30 cellular contexts compared by ENCODE assay signal in genomic region chr9:135370411-135371375, GRCh38.
DNase-seq lines count a peak whose midpoint lies in the region; ATAC-seq and TF ChIP-seq lines count a peak whose summit lies in the region.
"Had no signal": no experiment of that assay in that cellular context is flagged by ENCODE, and none has a peak within 500 bp of the region (broad histone marks: within the 10 kb centered on the region; RNA-seq: fewer than 3 reads in every experiment).

No MANE protein-coding gene starts in this region.

- CTCF ChIA-PET in mammary epithelial cell (lab: Charles Lee; ENCODE audit: low non-redundant PET) = no interaction called here
- CTCF ChIA-PET in MCF 10A (lab: Yijun Ruan, JAX) = interaction anchor here (1.2 kb wide), 1 partner anchor 43 kb away, joined by 5 read pairs; no protein-coding TSS in a partner anchor

- H3K4me3 ChIP-seq in mammary epithelial cell (replicated peaks in 1 of 3; ENCODE audit: insufficient read depth in 1 of 3, low read depth in 2 of 3, low read length in 3 of 3) (no peak overlapping the region), uterus (no peak overlapping the region)
- H3K4me3 ChIP-seq: A549, HAP-1, left ventricle myocardium inferior, neural progenitor cell, testis had no signal

- H3K27ac ChIP-seq in mammary epithelial cell (ENCODE audit: insufficient read depth, low read depth, low read length) (no peak overlapping the region), uterus (no peak overlapping the region)
- H3K27ac ChIP-seq: left ventricle myocardium inferior, neural progenitor cell, parathyroid adenoma, testis had no signal

- DNase-seq in mammary epithelial cell (peak; percentile 31), MCF 10A (ENCODE audit: unreplicated experiment) (no peak), NCI-H1105 treated with DMSO at 0.1 percent for 48 hours (lab: John Stamatoyannopoulos, UW) (peak; percentile 91), uterus (peak; percentile 19 to 38)
- no peak for DNase-seq in activated T-cell treated with anti-CD3 and anti-CD28 coated beads, Interleukin-2, amount 50 U/mL, for 1 hour
- DNase-seq: activated CD4-positive, alpha-beta T cell treated with anti-CD3 and anti-CD28 coated beads, Interleukin-2, amount 10 ng/mL, durations not matched to agents 24 days and 14 days; activated effector memory CD4-positive, alpha-beta T cell treated with anti-CD3 and anti-CD28 coated beads, Interleukin-2, amount 50 U/mL, for 16 hours; activated naive CD8-positive, alpha-beta T cell treated with anti-CD3 and anti-CD28 coated beads, Interleukin-2, amount 10 ng/mL, durations not matched to agents 7 days and 5 days; AML-193; CD4-positive, alpha-beta T cell; glutamatergic neuron; Kasumi-1; left ventricle myocardium inferior; MV-4-11; NCI-H2029 treated with DMSO at 0.1 percent for 48 hours; NCI-H226; NCI-H774; RPMI8226; small intestine; stimulated activated naive CD8-positive, alpha-beta T cell treated with anti-CD3 and anti-CD28 coated beads, Interleukin-15, Interleukin-2, amounts not matched to agents 100 U/mL and 50 U/mL, for 24 hours; T-cell; testis had no signal

- H3K4me3 Mint-ChIP-seq in MCF 10A (ENCODE audit: unreplicated experiment) (no peak overlapping the region), brain (peak overlapping the region in 1 of 5 experiments; percentile 35)
- H3K4me3 Mint-ChIP-seq: activated CD4-positive, alpha-beta T cell treated with anti-CD3 and anti-CD28 coated beads, Interleukin-2, amount 10 ng/mL, durations not matched to agents 24 days and 14 days; activated naive CD8-positive, alpha-beta T cell treated with anti-CD3 and anti-CD28 coated beads, Interleukin-2, amount 10 ng/mL, durations not matched to agents 7 days and 5 days; CD4-positive, alpha-beta T cell; dendritic cell treated with granulocyte-macrophage colony-stimulating factor and Interleukin-4, amounts not matched to agents 40 ng/mL and 50 ng/mL, for 4 days; neural progenitor cell; T-cell had no signal

- dilution Hi-C loops in mammary epithelial cell (cut with HindIII; ENCODE audit: low sequenced_read_pairs) = no loop called here

- no peaks in the 10 kb centered on the region for H3K79me2 ChIP-seq in mammary epithelial cell (ENCODE audit: insufficient read depth, low read length)
- H3K79me2 ChIP-seq: parathyroid adenoma had no signal

- no peaks in the 10 kb centered on the region for H4K20me1 ChIP-seq in mammary epithelial cell (ENCODE audit: insufficient read depth, low read length)

- H3K27me3 ChIP-seq in mammary epithelial cell (ENCODE audit: insufficient read depth, low read length) (no peaks in the 10 kb centered on the region), uterus (no peaks in the 10 kb centered on the region)
- H3K27me3 ChIP-seq: neural progenitor cell, testis had no signal

- POLR2A ChIA-PET in MCF 10A (lab: Yijun Ruan, JAX) = interaction anchor here (0.6 kb wide), 1 partner anchor 1012 kb away, joined by 3 read pairs; no protein-coding TSS in a partner anchor

- H3K27ac Mint-ChIP-seq in MCF 10A (ENCODE audit: low read depth, unreplicated experiment) (no peak overlapping the region), brain (peak overlapping the region in 4 of 5 experiments; percentile 77 to 89 (median 85))
- H3K27ac Mint-ChIP-seq: activated CD4-positive, alpha-beta T cell treated with anti-CD3 and anti-CD28 coated beads, Interleukin-2, amount 10 ng/mL, durations not matched to agents 24 days and 14 days; activated naive CD8-positive, alpha-beta T cell treated with anti-CD3 and anti-CD28 coated beads, Interleukin-2, amount 10 ng/mL, durations not matched to agents 7 days and 5 days; CD4-positive, alpha-beta T cell; dendritic cell treated with granulocyte-macrophage colony-stimulating factor and Interleukin-4, amounts not matched to agents 40 ng/mL and 50 ng/mL, for 4 days; neural progenitor cell; T-cell had no signal

- in situ Hi-C loops in mammary epithelial cell (cut with MboI; ENCODE audit: low sequenced_read_pairs in 2 of 2) = no loop called here

- TF ChIP-seq POLR2A in uterus (IDR thresholded peaks at IDR 0.05) = no peak

- no peaks in the 10 kb centered on the region for H3K9me3 Mint-ChIP-seq in MCF 10A (ENCODE audit: unreplicated experiment)
- H3K9me3 Mint-ChIP-seq in brain = no peaks in the 10 kb centered on the region
- H3K9me3 Mint-ChIP-seq: activated CD4-positive, alpha-beta T cell treated with anti-CD3 and anti-CD28 coated beads, Interleukin-2, amount 10 ng/mL, durations not matched to agents 24 days and 14 days; activated naive CD8-positive, alpha-beta T cell treated with anti-CD3 and anti-CD28 coated beads, Interleukin-2, amount 10 ng/mL, durations not matched to agents 7 days and 5 days; CD4-positive, alpha-beta T cell; dendritic cell treated with granulocyte-macrophage colony-stimulating factor and Interleukin-4, amounts not matched to agents 40 ng/mL and 50 ng/mL, for 4 days; neural progenitor cell; T-cell had no signal

- H2AFZ ChIP-seq in mammary epithelial cell (ENCODE audit: low read depth, low read length) = peak overlapping the region; percentile 76
- H2AFZ ChIP-seq: neural progenitor cell, parathyroid adenoma had no signal

- H3K4me1 Mint-ChIP-seq in MCF 10A (ENCODE audit: insufficient read depth, unreplicated experiment) = no peaks in the 10 kb centered on the region
- peaks cover 60% of the 10 kb centered on the region for H3K4me1 Mint-ChIP-seq in brain
- H3K4me1 Mint-ChIP-seq: activated CD4-positive, alpha-beta T cell treated with anti-CD3 and anti-CD28 coated beads, Interleukin-2, amount 10 ng/mL, durations not matched to agents 24 days and 14 days; activated naive CD8-positive, alpha-beta T cell treated with anti-CD3 and anti-CD28 coated beads, Interleukin-2, amount 10 ng/mL, durations not matched to agents 7 days and 5 days; T-cell had no signal

- no peaks in the 10 kb centered on the region for H3K36me3 Mint-ChIP-seq in MCF 10A (ENCODE audit: insufficient read depth, unreplicated experiment)
- H3K36me3 Mint-ChIP-seq in brain = no peaks in the 10 kb centered on the region
- H3K36me3 Mint-ChIP-seq: activated naive CD8-positive, alpha-beta T cell treated with anti-CD3 and anti-CD28 coated beads, Interleukin-2, amount 10 ng/mL, durations not matched to agents 7 days and 5 days; neural progenitor cell; T-cell had no signal

- no peaks in the 10 kb centered on the region for H3K36me3 ChIP-seq in mammary epithelial cell (ENCODE audit: insufficient read depth, low read length)
- no peaks in the 10 kb centered on the region for H3K36me3 ChIP-seq in uterus
- H3K36me3 ChIP-seq: HAP-1, left ventricle myocardium inferior, neural progenitor cell had no signal

- H3K27me3 Mint-ChIP-seq in MCF 10A (ENCODE audit: insufficient read depth, unreplicated experiment) (peaks cover 15% of the 10 kb centered on the region), brain (no peaks in the 10 kb centered on the region)
- H3K27me3 Mint-ChIP-seq: activated CD4-positive, alpha-beta T cell treated with anti-CD3 and anti-CD28 coated beads, Interleukin-2, amount 10 ng/mL, durations not matched to agents 24 days and 14 days; activated naive CD8-positive, alpha-beta T cell treated with anti-CD3 and anti-CD28 coated beads, Interleukin-2, amount 10 ng/mL, durations not matched to agents 7 days and 5 days; CD4-positive, alpha-beta T cell; dendritic cell treated with granulocyte-macrophage colony-stimulating factor and Interleukin-4, amounts not matched to agents 40 ng/mL and 50 ng/mL, for 4 days had no signal

- ATAC-seq in GM19351 (IDR thresholded peaks at IDR 0.05; ENCODE audit: unreplicated experiment) (no peak), HG03095 (IDR thresholded peaks at IDR 0.05; ENCODE audit: unreplicated experiment) (no peak)
- ATAC-seq: stimulated activated naive CD8-positive, alpha-beta T cell treated with anti-CD3 and anti-CD28 coated beads, Interleukin-15, Interleukin-2, amounts not matched to agents 100 U/mL and 50 U/mL, for 24 hours; T-cell had no signal

- H3K4me1 ChIP-seq in mammary epithelial cell (ENCODE audit: insufficient read depth, low read length) (peaks cover 20% of the 10 kb centered on the region), uterus (no peaks in the 10 kb centered on the region)
- H3K4me1 ChIP-seq: A549, HAP-1, left ventricle myocardium inferior, parathyroid adenoma, testis had no signal

- TF ChIP-seq CTCF in mammary epithelial cell (conservative IDR thresholded peaks at IDR 0.05 in 1 of 2, IDR thresholded peaks at IDR 0.05 in 1 of 2; ENCODE audit: extremely low read depth in 1 of 2, insufficient read depth in 1 of 2, low read depth in 1 of 2, low read length in 2 of 2) (no peak), MCF 10A (IDR thresholded peaks at IDR 0.05; ENCODE audit: unreplicated experiment) (no peak), brain (conservative IDR thresholded peaks at IDR 0.05) (no peak), uterus (IDR thresholded peaks at IDR 0.05) (no peak)

- intact Hi-C loops in mammary epithelial cell (cut with micrococcal nuclease) (no loop called here), MCF 10A (cut with micrococcal nuclease) (no loop called here), uterus (cut with DNase I; ENCODE audit: low total_unique reads) (no loop called here)

- H3K4me2 ChIP-seq in mammary epithelial cell (ENCODE audit: insufficient read depth, low read depth, low read length) = peak overlapping the region; percentile 12
- H3K4me2 ChIP-seq: A549, neural progenitor cell had no signal

- WGBS in mammary epithelial cell (ENCODE audit: low coverage, missing lambda C conversion rate) = 24% methylated on average over 20 of the region's 33 CpGs

- H3K9me3 ChIP-seq in mammary epithelial cell (replicated peaks; ENCODE audit: insufficient read depth, low read length) (no peaks in the 10 kb centered on the region), uterus (no peaks in the 10 kb centered on the region)
- H3K9me3 ChIP-seq: A549, HAP-1, left ventricle myocardium inferior, testis had no signal

- BruUV-seq in mammary epithelial cell (replicated peaks; lab: Mats Ljungman, UMichigan) (no TSS peak), MCF 10A (replicated peaks; lab: Mats Ljungman, UMichigan) (no TSS peak)

- H3K9ac ChIP-seq in mammary epithelial cell (ENCODE audit: insufficient read depth, low read length) = no peak overlapping the region
- H3K9ac ChIP-seq: neural progenitor cell, parathyroid adenoma had no signal

Comparison
In these comparisons a context has a peak if more than half of its experiments do, and no peak if none do; other contexts are left out.
1. DNase-seq: peak in mammary epithelial cell (single experiment), NCI-H1105 treated with DMSO at 0.1 percent for 48 hours (single experiment) and uterus (2 of 2); none in MCF 10A (single experiment) and activated T-cell treated with anti-CD3 and anti-CD28 coated beads, Interleukin-2, amount 50 U/mL, for 1 hour (single experiment).